ENCODE assay signal across 24 cellular contexts in the genomic region with DNA sequence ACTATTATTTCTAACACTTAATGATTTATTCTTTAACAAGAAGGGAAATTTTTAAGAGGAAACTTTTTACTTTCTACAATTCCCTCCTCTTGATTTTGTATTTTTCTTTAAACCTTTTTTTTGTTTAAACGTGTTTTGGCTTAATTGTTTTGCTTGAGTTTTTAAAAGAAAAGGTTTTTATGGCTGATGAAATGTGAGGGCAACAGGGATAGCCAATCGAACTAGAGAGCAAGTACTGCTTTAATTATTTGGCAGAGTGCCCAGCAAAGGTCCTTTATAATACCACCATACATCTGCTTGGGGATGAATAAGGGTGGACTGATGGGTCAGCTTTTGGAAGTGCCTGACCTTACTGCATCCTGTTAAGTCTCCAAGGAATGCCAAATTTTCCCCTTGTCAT. TPM values are rescaled to one million over a fixed set of nuclear protein-coding genes. Genes with fewer than 3 reads are reported as not detected.
DNase-seq lines count a peak whose midpoint lies in the region; ATAC-seq, FAIRE-seq and TF ChIP-seq lines count a peak whose summit lies in the region.
"Had no signal": no experiment of that assay in that cellular context is flagged by ENCODE, and none has a peak within 500 bp of the region (broad histone marks: within the 10 kb centered on the region; RNA-seq: fewer than 3 reads in every experiment).

No MANE protein-coding gene starts in this region.

- DNase-seq in DMS 273 (lab: John Stamatoyannopoulos, UW; ENCODE audit: unreplicated experiment) = peak; percentile 40
- no peak for DNase-seq in DMS 273 treated with DMSO at 0.1 percent for 48 hours (lab: John Stamatoyannopoulos, UW)
- peak; percentile 24 to 42 for DNase-seq in Kasumi-1 (lab: John Stamatoyannopoulos, UW)
- no peak for DNase-seq in K562 (ENCODE audit: extremely low read depth in 1 of 4, low spot score in 3 of 4)
- DNase-seq in hepatic stellate cell (ENCODE audit: low spot score) = no peak
- no peak for DNase-seq in left ventricle myocardium inferior
- DNase-seq: BE2C; Calu3; CD4-positive, alpha-beta T cell; DND-41; GDM1; HFFc6; MG63; NCI-H187 treated with DMSO at 0.1 percent for 48 hours; NCI-H2171 treated with DMSO at 0.1 percent for 48 hours; NCI-H510A had no signal

- TF ChIP-seq CTCF in K562 (IDR thresholded peaks at IDR 0.05 in 2 of 3, conservative IDR thresholded peaks at IDR 0.05 in 1 of 3; ENCODE audit: insufficient read depth in 2 of 3, low read depth in 1 of 3, low read length in 3 of 3) = no peak
- no peak for TF ChIP-seq CTCF in left ventricle myocardium inferior (IDR thresholded peaks at IDR 0.05; ENCODE audit: borderline replicate concordance)

- POLR2A ChIA-PET in K562 (lab: Yijun Ruan, JAX) = no interaction called here

- H3K9ac ChIP-seq in K562 (ENCODE audit: insufficient read depth in 1 of 2, low read depth in 2 of 2, low read length in 2 of 2) = no peak overlapping the region
- H3K9ac ChIP-seq: KMS-11 had no signal

- TF ChIP-seq EP300 in K562 (IDR thresholded peaks at IDR 0.05; ENCODE audit: low read length) = no peak

- H3K9me3 ChIP-seq in K562 (replicated peaks; ENCODE audit: control insufficient read depth, insufficient read depth, low read depth, low read length) (peaks cover 36% of the 10 kb centered on the region), left ventricle myocardium inferior (replicated peaks) (peaks cover 86% of the 10 kb centered on the region)

- peaks cover 0 to 7% of the 10 kb centered on the region in 2 experiments; a peak in 1 of 5 replicates for H3K4me1 ChIP-seq in K562 (replicated peaks in 1 of 2; ENCODE audit: control insufficient read depth in 2 of 2, insufficient read depth in 2 of 2, low read length in 2 of 2)
- H3K4me1 ChIP-seq in left ventricle myocardium inferior = no peaks in the 10 kb centered on the region
- H3K4me1 ChIP-seq: BE2C, SJCRH30 had no signal

- no peak overlapping the region for H2AFZ ChIP-seq in K562 (ENCODE audit: low read depth, low read length)
- H2AFZ ChIP-seq: GM23338 had no signal

- no peak for FAIRE-seq in K562 (lab: Jason Lieb, UNC)
- FAIRE-seq in islet of Langerhans (lab: Jason Lieb, UNC) = peak; percentile 21
- FAIRE-seq: GM12878, GM18507 had no signal

- CTCF ChIA-PET in K562 (lab: Yijun Ruan, JAX; ENCODE audit: low intra/inter-chr PET ratio) = no interaction called here

- TF ChIP-seq RAD21 in K562 (CRISPR knock-in tag; conservative IDR thresholded peaks at IDR 0.05 in 1 of 2, IDR thresholded peaks at IDR 0.05 in 1 of 2) = no peak

- no peaks in the 10 kb centered on the region for H3K9me1 ChIP-seq in K562 (ENCODE audit: control insufficient read depth, insufficient read depth, low read length)

- peaks cover 8% of the 10 kb centered on the region for H3K79me2 ChIP-seq in K562 (ENCODE audit: control insufficient read depth, insufficient read depth, low read length)

- H3K4me3 ChIP-seq in K562 (no peak overlapping the region), left ventricle myocardium inferior (no peak overlapping the region)
- H3K4me3 ChIP-seq: GM12878, GM23338, MG63, SJCRH30 had no signal

- no peak overlapping the region for H3K4me2 ChIP-seq in K562 (ENCODE audit: insufficient read depth, low read length)
- H3K4me2 ChIP-seq: GM23338, KMS-11 had no signal

- in situ Hi-C loops in K562 (cut with MboI) = no loop called here

- H3K36me3 ChIP-seq in K562 (ENCODE audit: control insufficient read depth, insufficient read depth, low read length) = peaks cover 40% of the 10 kb centered on the region; the same call in 2 of the 3 replicates
- peaks cover 36% of the 10 kb centered on the region for H3K36me3 ChIP-seq in left ventricle myocardium inferior

- TF ChIP-seq POLR2A in K562 (conservative IDR thresholded peaks at IDR 0.05) = no peak

- H3K27ac ChIP-seq in K562 (ENCODE audit: extremely low read depth, low read depth, low read length) = no peak overlapping the region
- no peak overlapping the region for H3K27ac ChIP-seq in left ventricle myocardium inferior (replicated peaks)
- H3K27ac ChIP-seq: 22Rv1, KMS-11, SJCRH30 had no signal

- H3K27me3 ChIP-seq in K562 (ENCODE audit: control insufficient read depth in 2 of 2, insufficient read depth in 2 of 2, low read length in 2 of 2) = no peaks in the 10 kb centered on the region
- no peaks in the 10 kb centered on the region for H3K27me3 ChIP-seq in left ventricle myocardium inferior (ENCODE audit: low read depth)
- H3K27me3 ChIP-seq: BE2C, MG63, SJCRH30 had no signal

- H4K20me1 ChIP-seq in K562 (replicated peaks; ENCODE audit: control insufficient read depth, insufficient read depth, low read length) = no peaks in the 10 kb centered on the region

- ATAC-seq in K562 (no peak), HG03521 (IDR thresholded peaks at IDR 0.05; ENCODE audit: unreplicated experiment) (no peak)
- ATAC-seq: GM12878, GM23338 had no signal

- no TSS peak for BruUV-seq in K562 (replicated peaks; lab: Mats Ljungman, UMichigan)

- 58% methylated on average over 2 of the region's 2 CpGs for WGBS in K562 (ENCODE audit: insufficient coverage, low coverage, missing lambda C conversion rate)

- intact Hi-C loops in K562 (cut with micrococcal nuclease) = no loop called here
- intact Hi-C loops in left ventricle myocardium inferior (cut with micrococcal nuclease) = no loop called here

TF ChIP-seq in K562, 482 proteins besides CTCF, POLR2A, EP300 and RAD21 (continues in another document):
- TF ChIP-seq NFIC (IDR thresholded peaks at IDR 0.05) (peak; percentile 78), CEBPG (CRISPR knock-in tag; IDR thresholded peaks at IDR 0.05) (no peak), CEBPG (tag; conservative IDR thresholded peaks at IDR 0.05 in 1 of 2, IDR thresholded peaks at IDR 0.05 in 1 of 2) (0 out of 4 replicates have a peak, but pooled peaks of 1 of the 2 experiments have one; percentile 20), TRIM24 (IDR thresholded peaks at IDR 0.05) (peak; percentile 83 to 91; a peak in 3 of 4 replicates), ZNF507 (tag; conservative IDR thresholded peaks at IDR 0.05) (no peak)
- TF ChIP-seq, protein P1, sequence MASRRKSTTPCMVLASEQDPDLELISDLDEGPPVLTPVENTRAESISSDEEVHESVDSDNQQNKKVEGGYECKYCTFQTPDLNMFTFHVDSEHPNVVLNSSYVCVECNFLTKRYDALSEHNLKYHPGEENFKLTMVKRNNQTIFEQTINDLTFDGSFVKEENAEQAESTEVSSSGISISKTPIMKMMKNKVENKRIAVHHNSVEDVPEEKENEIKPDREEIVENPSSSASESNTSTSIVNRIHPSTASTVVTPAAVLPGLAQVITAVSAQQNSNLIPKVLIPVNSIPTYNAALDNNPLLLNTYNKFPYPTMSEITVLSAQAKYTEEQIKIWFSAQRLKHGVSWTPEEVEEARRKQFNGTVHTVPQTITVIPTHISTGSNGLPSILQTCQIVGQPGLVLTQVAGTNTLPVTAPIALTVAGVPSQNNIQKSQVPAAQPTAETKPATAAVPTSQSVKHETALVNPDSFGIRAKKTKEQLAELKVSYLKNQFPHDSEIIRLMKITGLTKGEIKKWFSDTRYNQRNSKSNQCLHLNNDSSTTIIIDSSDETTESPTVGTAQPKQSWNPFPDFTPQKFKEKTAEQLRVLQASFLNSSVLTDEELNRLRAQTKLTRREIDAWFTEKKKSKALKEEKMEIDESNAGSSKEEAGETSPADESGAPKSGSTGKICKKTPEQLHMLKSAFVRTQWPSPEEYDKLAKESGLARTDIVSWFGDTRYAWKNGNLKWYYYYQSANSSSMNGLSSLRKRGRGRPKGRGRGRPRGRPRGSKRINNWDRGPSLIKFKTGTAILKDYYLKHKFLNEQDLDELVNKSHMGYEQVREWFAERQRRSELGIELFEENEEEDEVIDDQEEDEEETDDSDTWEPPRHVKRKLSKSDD (conservative IDR thresholded peaks at IDR 0.05; ENCODE audit: low read length) = no peak

RNA-seq across cellular contexts. Expression of gene MTHFS, which starts 19.6 kb away (rescaled TPM):
- 20.4 and 22.1 TPM in 2 replicates for total RNA-seq in K562 (2011; cell fraction: chromatin; rRNA removed; ENCODE audit: low replicate concordance)
- total RNA-seq in K562 (2011; cell fraction: nucleolus; rRNA removed) = 16.0 and 20.5 TPM in 2 replicates
- total RNA-seq in K562 (2011; cell fraction: nucleoplasm; rRNA removed) = 15.7 and 21.0 TPM in 2 replicates
- 31.2 and 32.9 TPM in 2 replicates for total RNA-seq in K562 (2014; rRNA removed)
- 36.8 and 43.6 TPM in 2 replicates for total RNA-seq in K562 (2014; rRNA removed; fragmentation: Illumina TruSeq; extraction: Trizol)
- 42.9 and 44.1 TPM in 2 replicates for total RNA-seq in K562 (2015; rRNA removed; fragmentation: Illumina TruSeq; extraction: Trizol)
- total RNA-seq in K562 (2021) = 41.7 and 45.1 TPM in 2 replicates
- 56.7 and 72.8 TPM in 2 replicates for polyA plus RNA-seq in K562 (2011; rRNA removed)
- polyA plus RNA-seq in K562 (2011; cell fraction: cytosol; rRNA removed) = 40.7 and 46.8 TPM in 2 replicates
- polyA plus RNA-seq in K562 (2011; cell fraction: nucleus; rRNA removed) = 11.4 and 17.9 TPM in 2 replicates
- polyA plus RNA-seq in K562 (2012) = 57.3 and 76.8 TPM in 2 replicates
- polyA plus RNA-seq in K562 (2014; fragmentation: Illumina TruSeq; extraction: Trizol) = 39.6 and 52.6 TPM in 2 replicates
- 10 to 100 TPM; 17.8 to 23.6 TPM for polyA plus RNA-seq in K562 (2014; fragmentation: Nextera tagmentation; extraction: Ambion mirVana)
- polyA plus RNA-seq in K562 (2014; rRNA removed) = 79.3 and 86.3 TPM in 2 replicates
- polyA minus RNA-seq in K562 (2011; rRNA and poly(A)+ RNA removed) = 23.4 and 27.9 TPM in 2 replicates
- 14.5 and 21.0 TPM in 2 replicates for polyA minus RNA-seq in K562 (2011; cell fraction: cytosol; rRNA and poly(A)+ RNA removed)
- 12.8 and 16.1 TPM in 2 replicates for polyA minus RNA-seq in K562 (2011; cell fraction: nucleus; rRNA and poly(A)+ RNA removed)
- total RNA-seq in left ventricle myocardium inferior = 21.4 TPM

RNA-seq across cellular contexts. Expression of gene BCL2A1, which starts 54.6 kb away (rescaled TPM):
- total RNA-seq in K562 (2011; cell fraction: chromatin; rRNA removed; ENCODE audit: low replicate concordance) = not detected in 2 replicates
- total RNA-seq in K562 (2011; cell fraction: nucleolus; rRNA removed) = not detected in 2 replicates
- total RNA-seq in K562 (2011; cell fraction: nucleoplasm; rRNA removed) = not detected in 2 replicates
- total RNA-seq in K562 (2014; rRNA removed) (0.27 TPM in 1 of 2 replicates, not detected in the other), K562 (2014; rRNA removed; fragmentation: Illumina TruSeq; extraction: Trizol) (not detected in 2 replicates), K562 (2015; rRNA removed; fragmentation: Illumina TruSeq; extraction: Trizol) (0.26 and 1.2 TPM in 2 replicates), K562 (2021) (0.54 TPM in 1 of 2 replicates, not detected in the other), left ventricle myocardium inferior (0.30 TPM)
- polyA plus RNA-seq in K562 (2011; rRNA removed) (0.09 TPM in 1 of 2 replicates, not detected in the other), K562 (2014; fragmentation: Illumina TruSeq; extraction: Trizol) (0.26 TPM in 1 of 2 replicates, not detected in the other), K562 (2014; fragmentation: Nextera tagmentation; extraction: Ambion mirVana) (under 1 TPM; 0.15 to 0.25 TPM), K562 (2014; rRNA removed) (0.11 and 0.66 TPM in 2 replicates)
- not detected in 2 replicates for polyA plus RNA-seq in K562 (2011; cell fraction: cytosol; rRNA removed)
- polyA plus RNA-seq in K562 (2011; cell fraction: nucleus; rRNA removed) = not detected in 2 replicates
- polyA plus RNA-seq in K562 (2012) = 0.44 and 0.87 TPM in 2 replicates
- not detected in 2 replicates for polyA minus RNA-seq in K562 (2011; rRNA and poly(A)+ RNA removed)
- polyA minus RNA-seq in K562 (2011; cell fraction: cytosol; rRNA and poly(A)+ RNA removed) = not detected in 2 replicates
- not detected in 2 replicates for polyA minus RNA-seq in K562 (2011; cell fraction: nucleus; rRNA and poly(A)+ RNA removed)
- total RNA-seq: Calu3, GM23338, SJCRH30 had no signal
- polyA plus RNA-seq: GM23338 had no signal

Comparison
In these comparisons a context has a peak if more than half of its experiments do, and no peak if none do; other contexts are left out.
1. DNase-seq: peak in DMS 273 (single experiment) and Kasumi-1 (2 of 2); none in DMS 273 treated with DMSO at 0.1 percent for 48 hours (single experiment), K562 (0 of 4), hepatic stellate cell (single experiment) and left ventricle myocardium inferior (single experiment).